In genomic region chr4:149160370-149160769, GRCh38 we compare ENCODE assay signal across 5 cellular contexts.
"Had no signal": no experiment of that assay in that cellular context is flagged by ENCODE, and none has a peak within 500 bp of the region (broad histone marks: within the 10 kb centered on the region; RNA-seq: fewer than 3 reads in every experiment).

No MANE protein-coding gene starts in this region.

- H3K4me3 Mint-ChIP-seq: GM23338, H9, IgD-negative memory B cell had no signal

- H3K4me1 Mint-ChIP-seq: IgD-negative memory B cell had no signal

- H3K27ac Mint-ChIP-seq: GM23338, H9, IgD-negative memory B cell had no signal

- H3K4me3 ChIP-seq: GM23338, K562 had no signal

- H3K4me2 ChIP-seq: GM23338 had no signal

- DNase-seq: H9, HCEC 1CT had no signal

- H3K36me3 Mint-ChIP-seq: IgD-negative memory B cell had no signal

- H3K27me3 Mint-ChIP-seq: IgD-negative memory B cell had no signal

- ATAC-seq: GM23338, K562 had no signal

- H2AFZ ChIP-seq: GM23338 had no signal

- H3K9me3 Mint-ChIP-seq: GM23338, H9 had no signal
